In the genomic region with DNA sequence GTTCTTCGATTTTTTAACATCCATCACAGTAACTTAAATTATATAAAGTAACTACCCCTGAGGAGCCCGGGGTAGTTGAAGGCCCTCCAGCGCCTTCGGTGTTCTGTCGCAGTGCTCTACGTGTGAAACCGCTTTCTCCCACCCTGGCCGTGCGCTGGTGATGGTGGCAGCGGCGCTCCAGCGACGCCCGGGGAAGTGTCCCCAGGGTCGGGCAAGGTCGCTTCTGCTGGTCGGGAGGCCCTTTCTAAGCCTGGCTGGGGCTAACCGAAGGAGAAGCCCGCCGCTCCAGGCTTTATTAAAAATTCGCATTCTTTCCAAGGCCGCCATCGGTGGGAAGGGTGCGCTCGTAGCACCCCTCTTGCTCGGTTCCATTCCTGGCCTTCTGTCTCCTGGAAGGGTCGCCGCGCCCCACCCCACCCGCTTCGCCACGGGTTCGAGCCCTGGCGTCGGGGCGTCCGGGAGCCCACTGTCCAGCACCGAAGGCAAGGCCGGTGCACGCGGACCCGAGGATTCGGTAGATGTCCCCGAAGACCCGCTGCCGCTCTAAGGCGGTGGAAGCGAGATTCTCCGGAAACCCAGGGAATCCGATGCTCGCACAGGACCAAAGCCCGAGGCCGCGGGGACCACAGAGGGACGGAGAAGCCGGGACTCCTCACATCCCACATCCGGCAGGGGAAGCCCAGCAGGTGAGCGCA, we compare ENCODE assay signal across 12 cellular contexts. TPM values are rescaled to one million over a fixed set of nuclear protein-coding genes. Genes with fewer than 3 reads are reported as not detected.
DNase-seq lines count a peak whose midpoint lies in the region; ATAC-seq, FAIRE-seq and TF ChIP-seq lines count a peak whose summit lies in the region.
"Had no signal": no experiment of that assay in that cellular context is flagged by ENCODE, and none has a peak within 500 bp of the region (broad histone marks: within the 10 kb centered on the region; RNA-seq: fewer than 3 reads in every experiment).

No MANE protein-coding gene starts in this region.

- 0 out of 2 replicates have a peak, but pooled peaks cover 7% of the 10 kb centered on the region for H3K9me3 ChIP-seq in BLaER1
- no peaks in the 10 kb centered on the region for H3K9me3 ChIP-seq in adipocyte (ENCODE audit: control insufficient read depth, low read length)
- H3K9me3 ChIP-seq in trophoblast cell (ENCODE audit: insufficient read depth, low read depth, low read length), result no peaks in the 10 kb centered on the region
- H3K9me3 ChIP-seq: pancreas had no signal

- no peak overlapping the region for H3K4ac ChIP-seq in trophoblast cell (ENCODE audit: low read depth, low read length)

- H3K23ac ChIP-seq in trophoblast cell (ENCODE audit: low read length), result no peak overlapping the region

- no peaks in the 10 kb centered on the region for H4K20me1 ChIP-seq in BLaER1

- no peak for TF ChIP-seq CTCF in foreskin fibroblast (IDR thresholded peaks at IDR 0.05; ENCODE audit: low read depth, low read length)

- H3K27ac ChIP-seq in BLaER1 (no peak overlapping the region), trophoblast cell (ENCODE audit: low read depth, low read length) (no peak overlapping the region)
- H3K27ac ChIP-seq: pancreas had no signal

- H3K4me3 ChIP-seq in BLaER1, result peak overlapping the region; percentile 77
- H3K4me3 ChIP-seq in adipocyte (ENCODE audit: low read length), result peak overlapping the region; percentile 52
- H3K4me3 ChIP-seq in foreskin fibroblast (ENCODE audit: low read depth in 1 of 2, low read length in 2 of 2), result peak overlapping the region; percentile 43 to 48
- no peak overlapping the region for H3K4me3 ChIP-seq in trophoblast cell (ENCODE audit: low read depth, low read length)

- H3K4me2 ChIP-seq in BLaER1, result peak overlapping the region; percentile 97
- H3K4me2 ChIP-seq in trophoblast cell (ENCODE audit: low read length), result peak overlapping the region; percentile 77

- DNase-seq in adipocyte (ENCODE audit: low read depth) (no peak), foreskin fibroblast (no peak), trophoblast cell (no peak), HTR-8/SVneo (ENCODE audit: insufficient read length, low spot score) (no peak)
- DNase-seq: DMS79 treated with DMSO at 0.1 percent for 48 hours, Kasumi-1, NCI-H446 treated with DMSO at 0.1 percent for 48 hours had no signal

- no peak overlapping the region for H3K14ac ChIP-seq in trophoblast cell (ENCODE audit: low read length)

- peak overlapping the region; percentile 3 for H2AFZ ChIP-seq in trophoblast cell (ENCODE audit: insufficient read depth, low read length, poor library complexity)

- H3K36me3 ChIP-seq in BLaER1 (no peaks in the 10 kb centered on the region), adipocyte (ENCODE audit: control insufficient read depth, insufficient read depth, low read length, severe bottlenecking) (no peaks in the 10 kb centered on the region), trophoblast cell (ENCODE audit: control insufficient read depth in 1 of 2, insufficient read depth in 2 of 2, low read length in 2 of 2) (no peaks in the 10 kb centered on the region)
- H3K36me3 ChIP-seq: pancreas had no signal

- H3K27me3 ChIP-seq in BLaER1, result peaks cover 41% of the 10 kb centered on the region
- peaks cover 14% of the 10 kb centered on the region for H3K27me3 ChIP-seq in adipocyte (replicated peaks; ENCODE audit: control insufficient read depth, insufficient read depth, low read length)
- H3K27me3 ChIP-seq in trophoblast cell (ENCODE audit: insufficient read depth, low read length), result peaks cover 20% of the 10 kb centered on the region
- H3K27me3 ChIP-seq: pancreas had no signal

- FAIRE-seq in HTR-8/SVneo (lab: Jason Lieb, UNC), result no peak
- FAIRE-seq: pancreas had no signal

- WGBS in trophoblast cell (ENCODE audit: extremely low coverage, insufficient coverage, insufficient read length), result no CpG with 5 or more reads among the region's 58 CpGs

- no peak overlapping the region for H4K12ac ChIP-seq in trophoblast cell (ENCODE audit: low read depth, low read length)

- ATAC-seq in GM18858 (IDR thresholded peaks at IDR 0.05; ENCODE audit: unreplicated experiment), result no peak
- no peak for ATAC-seq in HG03196 (IDR thresholded peaks at IDR 0.05; ENCODE audit: unreplicated experiment)
- ATAC-seq in HG02970 (IDR thresholded peaks at IDR 0.05; ENCODE audit: low FRiP score, unreplicated experiment), result no peak

- no peak overlapping the region for H2AK5ac ChIP-seq in trophoblast cell (ENCODE audit: low read length)

- H3K4me1 ChIP-seq in BLaER1, result peaks cover 40% of the 10 kb centered on the region
- H3K4me1 ChIP-seq in adipocyte (ENCODE audit: control insufficient read depth, insufficient read depth, low read length), result no peaks in the 10 kb centered on the region
- H3K4me1 ChIP-seq in trophoblast cell (ENCODE audit: control insufficient read depth in 1 of 2, insufficient read depth in 2 of 2, low read length in 2 of 2), result peaks cover 4 to 9% of the 10 kb centered on the region in 2 experiments

- H4K8ac ChIP-seq in trophoblast cell (ENCODE audit: low read depth, low read length), result no peak overlapping the region

- H3K79me1 ChIP-seq in trophoblast cell (ENCODE audit: low read length), result no peaks in the 10 kb centered on the region

- no peak overlapping the region for H4K91ac ChIP-seq in trophoblast cell (ENCODE audit: low read depth, low read length)

- H2BK120ac ChIP-seq in trophoblast cell (ENCODE audit: insufficient read depth, low read length, poor library complexity), result no peak overlapping the region

- no peaks in the 10 kb centered on the region for H3K79me2 ChIP-seq in trophoblast cell (ENCODE audit: control insufficient read depth, insufficient read depth, low read length, poor library complexity)

- no peak overlapping the region for H3K18ac ChIP-seq in trophoblast cell (ENCODE audit: low read length)

- H3K9ac ChIP-seq in BLaER1 (no peak overlapping the region), adipocyte (ENCODE audit: low read length) (no peak overlapping the region), trophoblast cell (ENCODE audit: low read length) (no peak overlapping the region)

- H2BK5ac ChIP-seq in trophoblast cell (ENCODE audit: low read depth, low read length, poor library complexity), result no peak overlapping the region

- no peak overlapping the region for H2BK12ac ChIP-seq in trophoblast cell (ENCODE audit: low read length)

RNA-seq across cellular contexts. Expression of a gene that starts 0.8 kb away (rescaled TPM):
- polyA plus RNA-seq in trophoblast cell (2013), result 0.05 and 0.10 TPM in 2 replicates

RNA-seq across cellular contexts. Expression of a gene that starts 39.2 kb away (rescaled TPM):
- polyA plus RNA-seq in trophoblast cell (2013), result 6.7 and 7.1 TPM in 2 replicates
